ENCODE assay signal across 7 cellular contexts in genomic region chr2:190023860-190024259, GRCh38. TPM values are rescaled to one million over a fixed set of nuclear protein-coding genes. Genes with fewer than 3 reads are reported as not detected.
DNase-seq lines count a peak whose midpoint lies in the region; ATAC-seq, FAIRE-seq and TF ChIP-seq lines count a peak whose summit lies in the region.

No MANE protein-coding gene starts in this region.

- H3K4me3 ChIP-seq in astrocyte (ENCODE audit: insufficient read depth, low read depth, low read length), result no peak overlapping the region
- no peak overlapping the region for H3K4me3 ChIP-seq in HepG2 (replicated peaks in 1 of 3; ENCODE audit: insufficient read depth in 1 of 3, low read depth in 2 of 3, low read length in 3 of 3)

- H4K20me1 ChIP-seq in astrocyte (ENCODE audit: insufficient read depth, low read length), result no peaks in the 10 kb centered on the region
- no peaks in the 10 kb centered on the region for H4K20me1 ChIP-seq in HepG2 (ENCODE audit: insufficient read depth, low read length)

- H3K36me3 Mint-ChIP-seq in astrocyte (ENCODE audit: low read depth, unreplicated experiment), result no peaks in the 10 kb centered on the region

- no peaks in the 10 kb centered on the region for H3K36me3 ChIP-seq in astrocyte (ENCODE audit: insufficient read depth, low read length)
- no peaks in the 10 kb centered on the region for H3K36me3 ChIP-seq in HepG2 (replicated peaks in 1 of 2; ENCODE audit: control insufficient read depth in 1 of 2, insufficient read depth in 2 of 2, low read length in 2 of 2)

- H2AFZ ChIP-seq in astrocyte (ENCODE audit: low read depth, low read length) (no peak overlapping the region), HepG2 (ENCODE audit: low read length) (no peak overlapping the region)

- POLR2A ChIA-PET in HepG2 (lab: Yijun Ruan, JAX), result no interaction called here

- no peaks in the 10 kb centered on the region for H3K79me2 ChIP-seq in astrocyte (ENCODE audit: insufficient read depth, low read length)
- no peaks in the 10 kb centered on the region for H3K79me2 ChIP-seq in HepG2 (ENCODE audit: insufficient read depth, low read length)

- no peak overlapping the region for H3K9ac ChIP-seq in astrocyte (ENCODE audit: low read length)
- H3K9ac ChIP-seq in HepG2 (ENCODE audit: insufficient read depth, low read depth, low read length), result no peak overlapping the region

- CTCF ChIA-PET in HepG2 (lab: Yijun Ruan, JAX; ENCODE audit: low intra/inter-chr PET ratio, low total read pairs), result interaction anchor here (1.5 kb wide), 1 partner anchor 46 kb away, joined by 8 read pairs; no protein-coding TSS in a partner anchor

- DNase-seq in ELR (ENCODE audit: low read depth) (peak; percentile 73), HCEC 1CT (peak; percentile 36), NCI-H226 (peak; percentile 8), astrocyte (ENCODE audit: low read depth) (peak; percentile 26), HepG2 (ENCODE audit: low spot score) (peak; percentile 57)

- 0% methylated on average over 5 of the region's 5 CpGs for WGBS in HepG2 (ENCODE audit: low lambda C conversion rate)

- intact Hi-C loops in HepG2 (cut with micrococcal nuclease; ENCODE audit: unreplicated experiment), result loop anchor here (5.0 kb wide), 1 partner anchor 48 kb away; no protein-coding TSS in a partner anchor

- peaks cover 6% of the 10 kb centered on the region for H3K27me3 Mint-ChIP-seq in astrocyte (ENCODE audit: low read depth, unreplicated experiment)

- no peak for TF ChIP-seq POLR2A in HepG2 (IDR thresholded peaks at IDR 0.05; ENCODE audit: insufficient read depth in 1 of 2, low read depth in 2 of 2, low read length in 2 of 2)

- TF ChIP-seq EP300 in HepG2 (IDR thresholded peaks at IDR 0.05; ENCODE audit: low read depth in 2 of 2, low read length in 2 of 2), result no peak
- TF ChIP-seq EP300 in HepG2 (CRISPR knock-in tag; IDR thresholded peaks at IDR 0.05; ENCODE audit: borderline replicate concordance), result no peak

- H3K4me1 Mint-ChIP-seq in astrocyte (ENCODE audit: low read depth, unreplicated experiment), result no peaks in the 10 kb centered on the region

- H3K27me3 ChIP-seq in astrocyte (ENCODE audit: insufficient read depth, low read length) (peaks cover 3% of the 10 kb centered on the region), HepG2 (ENCODE audit: control insufficient read depth in 1 of 2, insufficient read depth in 2 of 2, low read length in 2 of 2) (no peaks in the 10 kb centered on the region)

- H3K9me3 Mint-ChIP-seq in astrocyte (ENCODE audit: unreplicated experiment), result peaks cover 4% of the 10 kb centered on the region

- no peak overlapping the region for H3K4me3 Mint-ChIP-seq in astrocyte (ENCODE audit: unreplicated experiment)

- BruUV-seq in HepG2 (replicated peaks; lab: Mats Ljungman, UMichigan), result no TSS peak

- no peak for TF ChIP-seq RAD21 in HepG2 (CRISPR knock-in tag; IDR thresholded peaks at IDR 0.05)

- no peak for FAIRE-seq in astrocyte (lab: Jason Lieb, UNC)
- FAIRE-seq in HepG2 (lab: Jason Lieb, UNC), result no peak

- ATAC-seq in HepG2, result peak; percentile 83
- no peak for ATAC-seq in HG03159 (IDR thresholded peaks at IDR 0.05; ENCODE audit: unreplicated experiment)
- ATAC-seq in GM21423 (IDR thresholded peaks at IDR 0.05; ENCODE audit: unreplicated experiment), result no peak

- no peak overlapping the region for H3K27ac Mint-ChIP-seq in astrocyte (ENCODE audit: unreplicated experiment)

- H3K4me1 ChIP-seq in astrocyte (ENCODE audit: insufficient read depth, low read length) (no peaks in the 10 kb centered on the region), HepG2 (ENCODE audit: insufficient read depth, low read length) (no peaks in the 10 kb centered on the region)

- H3K4me2 ChIP-seq in astrocyte (ENCODE audit: low read length), result no peak overlapping the region
- no peak overlapping the region for H3K4me2 ChIP-seq in HepG2 (ENCODE audit: low read depth, low read length)

- H3K27ac ChIP-seq in astrocyte (ENCODE audit: low read depth, low read length), result no peak overlapping the region
- no peak overlapping the region for H3K27ac ChIP-seq in HepG2 (ENCODE audit: extremely low read length, insufficient read depth, low read length)

- H3K9me3 ChIP-seq in astrocyte (ENCODE audit: insufficient read depth, low read depth, low read length) (no peaks in the 10 kb centered on the region), HepG2 (ENCODE audit: low read length) (no peaks in the 10 kb centered on the region)

- TF ChIP-seq CTCF in astrocyte (IDR thresholded peaks at IDR 0.05; ENCODE audit: insufficient read depth, low read depth, low read length), result peak; percentile 43
- peak; percentile 40 for TF ChIP-seq CTCF in HepG2 (CRISPR knock-in tag; IDR thresholded peaks at IDR 0.05)

- in situ Hi-C loops in HepG2 (cut with HindIII; ENCODE audit: extremely low pct_ligation_motif_present, low pct_unique_long_range_greater_than_20kb), result no loop called here

TF ChIP-seq in HepG2, 621 proteins besides CTCF, POLR2A, EP300 and RAD21:
- TF ChIP-seq THYN1 (CRISPR knock-in tag; IDR thresholded peaks at IDR 0.05; ENCODE audit: borderline replicate concordance, low read depth) (no peak), ADNP (CRISPR knock-in tag; IDR thresholded peaks at IDR 0.05) (no peak), NCOR1 (IDR thresholded peaks at IDR 0.05; ENCODE audit: borderline replicate concordance, low read length) (no peak), TMF1 (CRISPR knock-in tag; IDR thresholded peaks at IDR 0.05; ENCODE audit: low read depth) (no peak), ZBTB2 (CRISPR knock-in tag; IDR thresholded peaks at IDR 0.05; ENCODE audit: low read depth) (no peak), SMC3 (IDR thresholded peaks at IDR 0.05; ENCODE audit: low read length) (peak; percentile 6; the same call in 1 of the 2 replicates), STAG1 (CRISPR knock-in tag; IDR thresholded peaks at IDR 0.05) (peak; percentile 38), KMT2A (CRISPR knock-in tag; IDR thresholded peaks at IDR 0.05) (no peak)

RNA-seq across cellular contexts. Expression of gene MSTN, which starts 38.7 kb away (rescaled TPM):
- total RNA-seq in astrocyte (not detected in 2 replicates), HepG2 (2016; rRNA removed; fragmentation: Illumina TruSeq; extraction: Trizol) (not detected in 2 replicates)
- total RNA-seq in HepG2 (2016; cell fraction: cytosol; rRNA removed; fragmentation: Illumina TruSeq; extraction: Trizol; ENCODE audit: low read depth), result not detected in 2 replicates
- not detected in 2 replicates for total RNA-seq in HepG2 (2016; cell fraction: insoluble cytoplasmic fraction; rRNA removed; fragmentation: Illumina TruSeq; extraction: Trizol)
- total RNA-seq in HepG2 (2016; cell fraction: membrane; rRNA removed; fragmentation: Illumina TruSeq; extraction: Trizol), result not detected in 2 replicates
- not detected in 2 replicates for total RNA-seq in HepG2 (2016; cell fraction: nucleus; rRNA removed; fragmentation: Illumina TruSeq; extraction: Trizol)
- polyA plus RNA-seq in HepG2 (2011; rRNA removed), result 0.04 TPM in 2 replicates
- not detected in 2 replicates for polyA plus RNA-seq in HepG2 (2011; cell fraction: cytosol; rRNA removed)
- 0.08 and 0.21 TPM in 2 replicates for polyA plus RNA-seq in HepG2 (2011; cell fraction: nucleus; rRNA removed)
- polyA plus RNA-seq in HepG2 (2012), result 0.11 and 0.12 TPM in 2 replicates
- not detected in 2 replicates for polyA plus RNA-seq in HepG2 (2016; cell fraction: cytosol; fragmentation: Illumina TruSeq; extraction: Trizol; ENCODE audit: low read depth)
- polyA plus RNA-seq in HepG2 (2016; cell fraction: insoluble cytoplasmic fraction; fragmentation: Illumina TruSeq; extraction: Trizol; ENCODE audit: low read depth), result not detected in 2 replicates
- not detected in 2 replicates for polyA plus RNA-seq in HepG2 (2016; cell fraction: membrane; fragmentation: Illumina TruSeq; extraction: Trizol; ENCODE audit: low read depth)
- not detected in 2 replicates for polyA plus RNA-seq in HepG2 (2016; cell fraction: nucleus; fragmentation: Illumina TruSeq; extraction: Trizol; ENCODE audit: insufficient read depth, low read depth)
- not detected in 2 replicates for polyA minus RNA-seq in HepG2 (2011; rRNA and poly(A)+ RNA removed; ENCODE audit: low replicate concordance)
- not detected in 2 replicates for polyA minus RNA-seq in HepG2 (2011; cell fraction: cytosol; rRNA and poly(A)+ RNA removed)
- 0.25 TPM in 1 of 2 replicates, not detected in the other for polyA minus RNA-seq in HepG2 (2011; cell fraction: nucleus; rRNA and poly(A)+ RNA removed)

Comparison
In these comparisons a context has a peak if more than half of its experiments do, and no peak if none do; other contexts are left out.
1. DNase-seq: peak in every context shown above with its lines; median percentile 73 in ELR; 57 in HepG2; 36 in HCEC 1CT; 26 in astrocyte; 8 in NCI-H226.